ENCODE assay signal across 12 cellular contexts in the genomic region with DNA sequence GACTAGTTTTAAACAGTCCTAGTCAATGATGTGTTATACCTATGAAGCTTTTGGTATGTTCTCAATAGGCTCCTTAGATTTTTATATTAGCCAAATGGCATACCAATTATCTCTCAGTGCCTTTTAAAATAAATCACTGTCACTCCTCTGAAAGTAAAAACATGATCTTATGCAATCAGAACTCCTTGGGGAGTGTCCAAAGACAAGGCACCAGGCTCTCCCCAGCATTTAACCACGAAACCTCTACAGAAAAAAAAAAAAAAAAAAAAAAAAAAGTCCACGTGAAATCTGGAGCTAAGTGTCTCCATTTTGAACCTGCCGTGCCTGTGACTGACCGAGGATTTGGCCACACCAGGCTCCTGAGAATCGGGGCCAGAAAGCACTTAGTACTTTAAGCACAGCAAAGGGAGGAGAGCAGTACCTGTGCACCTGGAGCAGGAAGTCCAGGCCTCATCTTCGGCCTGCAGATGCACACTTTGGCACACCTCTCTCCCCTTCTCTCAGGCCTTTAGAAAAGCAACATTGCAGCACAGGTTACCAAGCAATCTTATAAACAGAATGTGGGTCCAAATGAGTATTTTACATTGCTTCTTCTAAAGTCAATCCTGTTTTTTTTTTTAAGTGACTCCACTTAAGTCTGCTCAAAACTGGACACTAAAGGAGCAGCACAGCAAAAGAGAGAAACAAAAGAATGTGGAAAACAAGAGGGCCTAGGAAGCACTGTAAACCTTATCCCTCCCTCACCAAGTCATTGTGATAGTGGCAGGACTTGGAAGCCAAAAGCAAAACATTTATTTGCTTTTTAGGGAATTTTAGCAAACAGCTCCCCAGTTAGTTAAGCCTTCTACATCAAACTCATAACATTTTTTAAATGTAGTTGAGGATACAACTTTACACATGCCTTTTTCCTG. TPM values are rescaled to one million over a fixed set of nuclear protein-coding genes. Genes with fewer than 3 reads are reported as not detected.
DNase-seq lines count a peak whose midpoint lies in the region; ATAC-seq and TF ChIP-seq lines count a peak whose summit lies in the region.
"Had no signal": no experiment of that assay in that cellular context is flagged by ENCODE, and none has a peak within 500 bp of the region (broad histone marks: within the 10 kb centered on the region; RNA-seq: fewer than 3 reads in every experiment).

No MANE protein-coding gene starts in this region.

- H3K23ac ChIP-seq in neuronal stem cell (ENCODE audit: low read depth, low read length, poor library complexity) = no peak overlapping the region

- peak overlapping the region; percentile 20 for H3K18ac ChIP-seq in neuronal stem cell (ENCODE audit: low read length)

- H2BK15ac ChIP-seq in neuronal stem cell (ENCODE audit: low read length) = peak overlapping the region; percentile 5

- DNase-seq in DMS79 treated with DMSO at 0.1 percent for 48 hours (lab: John Stamatoyannopoulos, UW) (peak; percentile 21), DMS79 (lab: John Stamatoyannopoulos, UW) (no peak), coronary artery (ENCODE audit: low spot score) (no peak), neuronal stem cell (ENCODE audit: low spot score) (no peak), type B pancreatic cell (ENCODE audit: extremely low spot score, unreplicated experiment) (no peak), OCI-M2 (lab: John Stamatoyannopoulos, UW; ENCODE audit: unreplicated experiment) (no peak), NCI-H2029 (lab: John Stamatoyannopoulos, UW) (no peak)
- DNase-seq: activated CD4-positive, alpha-beta T cell treated with anti-CD3 and anti-CD28 coated beads, Interleukin-2, amount 50 U/mL, for 4 hours; activated naive CD4-positive, alpha-beta T cell; T-helper 1 cell had no signal

- no peak overlapping the region for H2AK5ac ChIP-seq in neuronal stem cell (ENCODE audit: low read depth, low read length)

- no CpG with 5 or more reads among the region's 6 CpGs for WGBS in neuronal stem cell (ENCODE audit: extremely low coverage in 2 of 2, insufficient read length in 2 of 2, insufficient replicate concordance in 1 of 2), 2 donors

- no peak overlapping the region for H4K91ac ChIP-seq in neuronal stem cell (ENCODE audit: low read depth, low read length, poor library complexity)

- TF ChIP-seq CTCF in coronary artery (IDR thresholded peaks at IDR 0.05) (no peak), type B pancreatic cell (conservative IDR thresholded peaks at IDR 0.05) (no peak)

- H3K9me3 Mint-ChIP-seq in type B pancreatic cell = peaks cover 6% of the 10 kb centered on the region
- H3K9me3 Mint-ChIP-seq: dendritic cell treated with granulocyte-macrophage colony-stimulating factor and Interleukin-4, amounts not matched to agents 40 ng/mL and 50 ng/mL, for 4 days had no signal

- H3K79me1 ChIP-seq in neuronal stem cell (ENCODE audit: low read depth, low read length) = no peaks in the 10 kb centered on the region

- H2AFZ ChIP-seq in neuronal stem cell (ENCODE audit: low read length) = no peak overlapping the region

- peak overlapping the region; percentile 80 for H3K4me3 ChIP-seq in coronary artery
- peak overlapping the region in 1 of 2 donors; percentile 23 for H3K4me3 ChIP-seq in neuronal stem cell (ENCODE audit: low read length in 2 of 2)

- H2BK5ac ChIP-seq in neuronal stem cell (ENCODE audit: low read length) = no peak overlapping the region

- H3K4me2 ChIP-seq in neuronal stem cell (ENCODE audit: insufficient read depth, low read length, poor library complexity, severe bottlenecking) = no peak overlapping the region

- no peaks in the 10 kb centered on the region for H3K36me3 Mint-ChIP-seq in type B pancreatic cell

- H3K36me3 ChIP-seq in neuronal stem cell (replicated peaks in 1 of 2; ENCODE audit: control insufficient read depth in 2 of 2, insufficient read depth in 2 of 2, low read length in 2 of 2) = no peaks in the 10 kb centered on the region

- no peaks in the 10 kb centered on the region for H3K9me3 ChIP-seq in neuronal stem cell (replicated peaks in 1 of 2; ENCODE audit: control insufficient read depth in 2 of 2, insufficient read depth in 1 of 2, low read depth in 1 of 2, low read length in 2 of 2)

- no peak overlapping the region for H3K4ac ChIP-seq in neuronal stem cell (ENCODE audit: low read length)

- no peak overlapping the region for H3K9ac ChIP-seq in neuronal stem cell (ENCODE audit: low read depth, low read length, poor library complexity)

- H3K27ac ChIP-seq in coronary artery (peak overlapping the region; percentile 34 to 57), neuronal stem cell (replicated peaks; ENCODE audit: low read length) (no peak overlapping the region)

- peak overlapping the region; percentile 26 for H3K27ac Mint-ChIP-seq in type B pancreatic cell
- H3K27ac Mint-ChIP-seq: dendritic cell treated with granulocyte-macrophage colony-stimulating factor and Interleukin-4, amounts not matched to agents 40 ng/mL and 50 ng/mL, for 4 days had no signal

- no peak overlapping the region for H4K8ac ChIP-seq in neuronal stem cell (ENCODE audit: low read depth, low read length)

- peak overlapping the region; percentile 73 for H3K4me3 Mint-ChIP-seq in type B pancreatic cell
- H3K4me3 Mint-ChIP-seq: dendritic cell treated with granulocyte-macrophage colony-stimulating factor and Interleukin-4, amounts not matched to agents 40 ng/mL and 50 ng/mL, for 4 days had no signal

- H3K14ac ChIP-seq in neuronal stem cell (ENCODE audit: low read length) = no peak overlapping the region

- peaks cover 6% of the 10 kb centered on the region in 2 donors for H3K4me1 ChIP-seq in neuronal stem cell (ENCODE audit: control insufficient read depth in 2 of 2, insufficient read depth in 1 of 2, low read depth in 1 of 2, low read length in 2 of 2)

- H2BK120ac ChIP-seq in neuronal stem cell (ENCODE audit: low read depth, low read length) = no peak overlapping the region

- H3K4me1 Mint-ChIP-seq in type B pancreatic cell (ENCODE audit: unreplicated experiment) = peaks cover 18% of the 10 kb centered on the region

- no peak overlapping the region for H2BK12ac ChIP-seq in neuronal stem cell (ENCODE audit: low read length)

- ATAC-seq in HG03139 (IDR thresholded peaks at IDR 0.05; ENCODE audit: unreplicated experiment) = no peak

- H3K27me3 ChIP-seq in neuronal stem cell (ENCODE audit: control insufficient read depth in 3 of 3, insufficient read depth in 3 of 3, low read depth in 1 of 3, low read length in 3 of 3) = peaks cover 0 to 40% (median 0%) of the 10 kb centered on the region in 3 experiments

- H3K27me3 Mint-ChIP-seq in type B pancreatic cell = peaks cover 13% of the 10 kb centered on the region

RNA-seq across cellular contexts. Expression of a gene that starts 1.5 kb away (rescaled TPM):
- 13.0 TPM for polyA plus RNA-seq in neuronal stem cell (2013, experiment 1 of 2)
- polyA plus RNA-seq in neuronal stem cell (2013, experiment 2 of 2) = 13.1 TPM
- 5.6 and 10.1 TPM in 2 replicates for total RNA-seq in type B pancreatic cell (ENCODE audit: low replicate concordance)
